Comparison of ENCODE assay signal across 9 cellular contexts in genomic region chr19:6125571-6125989, GRCh38. TPM values are rescaled to one million over a fixed set of nuclear protein-coding genes. Genes with fewer than 3 reads are reported as not detected.
A peak's percentile ranks its signal among the peaks of the same experiment; 100 is the strongest.
DNase-seq lines count a peak whose midpoint lies in the region; ATAC-seq, FAIRE-seq and TF ChIP-seq lines count a peak whose summit lies in the region.
"Had no signal": no experiment of that assay in that cellular context is flagged by ENCODE, and none has a peak within 500 bp of the region (broad histone marks: within the 10 kb centered on the region; RNA-seq: fewer than 3 reads in every experiment).

No MANE protein-coding gene starts in this region.

- no peak for FAIRE-seq in RCC 7860 (lab: Jason Lieb, UNC)
- FAIRE-seq in urothelium cell line (lab: Jason Lieb, UNC), result peak; percentile 37

- H3K27me3 ChIP-seq in ovary, result no peaks in the 10 kb centered on the region

- peaks cover 1% of the 10 kb centered on the region for H3K27me3 Mint-ChIP-seq in activated T-cell treated with anti-CD3 and anti-CD28 coated beads, Interleukin-2, amount 50 U/mL, for 4 hours (ENCODE audit: low read depth)

- TF ChIP-seq POLR2A in ovary (IDR thresholded peaks at IDR 0.05), result no peak

- no peak overlapping the region for H3K4me3 Mint-ChIP-seq in activated T-cell treated with anti-CD3 and anti-CD28 coated beads, Interleukin-2, amount 50 U/mL, for 4 hours
- H3K4me3 Mint-ChIP-seq: T-helper 1 cell treated with Interleukin-12 subunit alpha and Interleukin-12 subunit beta and Interleukin-4 antibody, amounts not matched to agents 30 μg/mL and 1 μg/mL, for 36 hours had no signal

- H3K36me3 Mint-ChIP-seq in activated T-cell treated with anti-CD3 and anti-CD28 coated beads, Interleukin-2, amount 50 U/mL, for 4 hours (ENCODE audit: insufficient read depth), result no peaks in the 10 kb centered on the region

- no peaks in the 10 kb centered on the region for H3K4me1 Mint-ChIP-seq in activated T-cell treated with anti-CD3 and anti-CD28 coated beads, Interleukin-2, amount 50 U/mL, for 4 hours (ENCODE audit: low read depth)

- peak; percentile 87 to 88 for ATAC-seq in activated T-cell treated with anti-CD3 and anti-CD28 coated beads, Interleukin-2, amount 50 U/mL, for 4 hours
- no peak for ATAC-seq in HG02840 (IDR thresholded peaks at IDR 0.05; ENCODE audit: low FRiP score, unreplicated experiment)

- no peaks in the 10 kb centered on the region for H3K4me1 ChIP-seq in ovary (ENCODE audit: insufficient read depth)

- peaks cover 3% of the 10 kb centered on the region for H3K9me3 Mint-ChIP-seq in activated T-cell treated with anti-CD3 and anti-CD28 coated beads, Interleukin-2, amount 50 U/mL, for 4 hours

- TF ChIP-seq EP300 in ovary (IDR thresholded peaks at IDR 0.05), result no peak

- no peak overlapping the region for H3K4me3 ChIP-seq in fibroblast of villous mesenchyme (ENCODE audit: low read depth, low read length)
- no peak overlapping the region for H3K4me3 ChIP-seq in ovary

- H3K27ac ChIP-seq in ovary, result no peak overlapping the region

- H3K36me3 ChIP-seq in ovary, result no peaks in the 10 kb centered on the region

- peak; percentile 98 for TF ChIP-seq CTCF in fibroblast of villous mesenchyme (IDR thresholded peaks at IDR 0.05; ENCODE audit: insufficient read depth, low read depth, low read length)
- peak; percentile 30 to 76 (median 41) for TF ChIP-seq CTCF in ovary (IDR thresholded peaks at IDR 0.05)

- DNase-seq in DMS79 (lab: John Stamatoyannopoulos, UW), result peak; percentile 43
- peak; percentile 85 for DNase-seq in LoVo (ENCODE audit: low spot score)
- peak; percentile 70 for DNase-seq in RCC 7860 (ENCODE audit: low spot score)
- DNase-seq in activated T-cell treated with anti-CD3 and anti-CD28 coated beads, Interleukin-2, amount 50 U/mL, for 4 hours, result peak; percentile 55
- peak; percentile 74 for DNase-seq in fibroblast of villous mesenchyme (ENCODE audit: low read depth)
- peak in 2 of 5 donors; percentile 24 to 53 for DNase-seq in ovary
- DNase-seq in urothelium cell line (ENCODE audit: low spot score), result peak; percentile 54

- 34 to 40% (median 38%) methylated on average over 6 of the region's 6 CpGs for WGBS in ovary, 3 donors

- intact Hi-C loops in ovary (cut with DNase I), result loop anchor here in 2 of 4 donors (2.0 to 5.0 kb wide), 2 partner anchors 77 to 78 kb away; no protein-coding TSS in a partner anchor

- H3K9me3 ChIP-seq in ovary, result no peaks in the 10 kb centered on the region

RNA-seq across cellular contexts. Expression of gene ACSBG2, which starts 9.9 kb away (rescaled TPM):
- total RNA-seq in activated T-cell treated with anti-CD3 and anti-CD28 coated beads, Interleukin-2, amount 50 U/mL, for 4 hours, result not detected
- not detected in 2 replicates for total RNA-seq in fibroblast of villous mesenchyme
- not detected for total RNA-seq in ovary
- under 1 TPM in 1 of 2 donors, not detected in 1; 0.37 TPM for polyA plus RNA-seq in ovary

RNA-seq across cellular contexts. Expression of gene RFX2, which starts 15.3 kb away (rescaled TPM):
- total RNA-seq in activated T-cell treated with anti-CD3 and anti-CD28 coated beads, Interleukin-2, amount 50 U/mL, for 4 hours, result 1 to 10 TPM; 4.0 to 5.1 (median 4.0) TPM
- total RNA-seq in fibroblast of villous mesenchyme (4.5 and 6.5 TPM in 2 replicates), ovary (10 to 100 TPM in 6 of 7 donors, 1 to 10 TPM in 1; 9.7 to 31.2 (median 14.1) TPM)
- polyA plus RNA-seq in ovary, result 10 to 100 TPM in 1 of 2 donors, 1 to 10 TPM in 1; 5.9 to 10.7 TPM
